Comparison of ENCODE assay signal across 1 cellular context in the genomic region with DNA sequence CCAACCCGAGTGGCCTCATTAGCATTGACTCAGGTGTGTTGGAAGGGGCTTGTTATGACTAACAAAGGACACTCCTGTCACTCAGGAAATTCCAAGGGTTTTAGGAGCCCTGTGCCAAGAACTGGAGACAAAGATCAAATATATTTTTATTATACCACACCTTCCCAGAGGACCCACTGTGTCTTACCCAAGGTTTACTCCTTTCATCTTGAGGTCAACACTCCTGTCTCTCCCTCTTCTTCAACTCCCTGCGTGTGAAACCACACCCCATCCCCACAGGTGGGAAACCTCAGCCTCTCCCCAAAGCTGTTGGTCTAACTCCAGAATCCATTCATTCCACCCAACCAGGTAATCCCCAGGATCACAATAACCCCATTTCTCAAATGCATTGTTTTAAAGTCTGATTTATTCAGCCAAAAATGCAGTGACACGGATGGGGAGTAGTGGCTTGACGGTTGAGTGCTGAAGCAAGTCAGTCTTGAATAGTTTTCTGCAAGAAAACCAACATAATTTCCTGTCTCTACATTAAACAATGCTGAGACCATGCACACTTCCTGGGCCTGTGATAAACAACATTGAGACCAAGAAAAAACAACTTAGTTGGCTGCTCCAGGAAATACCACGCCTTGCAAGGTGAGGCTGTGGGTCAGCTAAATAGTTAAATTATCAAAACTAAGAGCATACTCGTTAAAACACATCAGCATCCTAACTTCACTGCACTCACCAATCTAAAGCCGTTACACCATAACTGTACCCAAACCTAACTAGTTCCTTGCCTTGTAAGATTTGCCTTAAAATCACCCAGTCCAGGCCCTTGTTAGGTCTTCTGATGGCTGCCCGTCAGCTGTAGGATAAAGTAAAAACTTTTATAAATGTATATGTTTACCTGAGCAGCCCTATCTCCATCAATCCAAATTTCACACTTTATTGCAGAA.
TF ChIP-seq lines count a peak whose summit lies in the region.

No MANE protein-coding gene starts in this region.

TF ChIP-seq in K562, 482 proteins besides CTCF, POLR2A, EP300 and RAD21 (continued from another document):
- TF ChIP-seq HES1 (IDR thresholded peaks at IDR 0.05; ENCODE audit: low read depth) (no peak), ATF2 (CRISPR knock-in tag; IDR thresholded peaks at IDR 0.05) (no peak), STAG1 (CRISPR knock-in tag; IDR thresholded peaks at IDR 0.05; ENCODE audit: borderline replicate concordance) (no peak), ZNF589 (CRISPR knock-in tag; IDR thresholded peaks at IDR 0.05; ENCODE audit: low read depth) (0 out of 2 replicates have a peak, but pooled peaks have one; percentile 24), MAZ (CRISPR knock-in tag; conservative IDR thresholded peaks at IDR 0.05 in 1 of 2, IDR thresholded peaks at IDR 0.05 in 1 of 2) (0 out of 4 replicates have a peak, but pooled peaks of 1 of the 2 experiments have one; percentile 2), PYGO2 (tag; IDR thresholded peaks at IDR 0.05) (no peak), ZNF133 (CRISPR knock-in tag; IDR thresholded peaks at IDR 0.05) (no peak), CBX8 (IDR thresholded peaks at IDR 0.05; ENCODE audit: borderline replicate concordance, extremely low read depth, low read depth, low read length, poor library complexity, severe bottlenecking) (no peak), ZNF766 (CRISPR knock-in tag; conservative IDR thresholded peaks at IDR 0.05) (no peak)
- TF ChIP-seq, protein P1, sequence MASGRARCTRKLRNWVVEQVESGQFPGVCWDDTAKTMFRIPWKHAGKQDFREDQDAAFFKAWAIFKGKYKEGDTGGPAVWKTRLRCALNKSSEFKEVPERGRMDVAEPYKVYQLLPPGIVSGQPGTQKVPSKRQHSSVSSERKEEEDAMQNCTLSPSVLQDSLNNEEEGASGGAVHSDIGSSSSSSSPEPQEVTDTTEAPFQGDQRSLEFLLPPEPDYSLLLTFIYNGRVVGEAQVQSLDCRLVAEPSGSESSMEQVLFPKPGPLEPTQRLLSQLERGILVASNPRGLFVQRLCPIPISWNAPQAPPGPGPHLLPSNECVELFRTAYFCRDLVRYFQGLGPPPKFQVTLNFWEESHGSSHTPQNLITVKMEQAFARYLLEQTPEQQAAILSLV (tag; IDR thresholded peaks at IDR 0.05) = no peak
